In genomic region chr10:129927351-129928120, GRCh38 we compare ENCODE assay signal across 23 cellular contexts. TPM values are rescaled to one million over a fixed set of nuclear protein-coding genes. Genes with fewer than 3 reads are reported as not detected.
"Had no signal": no experiment of that assay in that cellular context is flagged by ENCODE, and none has a peak within 500 bp of the region (broad histone marks: within the 10 kb centered on the region; RNA-seq: fewer than 3 reads in every experiment).

No MANE protein-coding gene starts in this region.

- ATAC-seq: activated T-cell treated with anti-CD3 and anti-CD28 coated beads, Interleukin-2, amount 50 U/mL, for 4 hours; K562; T-cell had no signal

- H3K36me3 ChIP-seq: brain microvascular endothelial cell, cardiac muscle cell had no signal

- DNase-seq: activated B cell treated with CpG ODN at 0.5 μM for 24 hours; activated CD4-positive, alpha-beta T cell treated with anti-CD3 and anti-CD28 coated beads for 1 hour; activated CD4-positive, alpha-beta T cell treated with anti-CD3 and anti-CD28 coated beads, Interleukin-2, amount 10 ng/mL, durations not matched to agents 24 days and 14 days; activated CD4-positive, alpha-beta T cell treated with anti-CD3 and anti-CD28 coated beads, Interleukin-2, amount 50 U/mL, for 48 hours; activated gamma-delta T cell treated with Interleukin-2 at 50 U/mL for 16 hours; activated naive CD4-positive, alpha-beta T cell treated with anti-CD3 and anti-CD28 coated beads, Interleukin-2, amount 10 ng/mL, durations not matched to agents 7 days and 5 days; activated naive CD8-positive, alpha-beta T cell treated with anti-CD3 and anti-CD28 coated beads for 36 hours; activated T-cell treated with anti-CD3 and anti-CD28 coated beads, Interleukin-2, amount 50 U/mL, for 4 hours; brain microvascular endothelial cell; Kasumi-1; NCI-H1048; NCI-H146; NCI-H187 treated with DMSO at 0.1 percent for 48 hours; NCI-H2081 treated with DMSO at 0.1 percent for 48 hours; NCI-H446; NCI-H524; PC-9; T-cell; T-helper 2 cell; T1000 had no signal

- H3K27ac ChIP-seq: brain microvascular endothelial cell, cardiac muscle cell, PC-9, SK-N-MC had no signal

- H3K27me3 ChIP-seq: brain microvascular endothelial cell, cardiac muscle cell had no signal

- H3K4me2 ChIP-seq: PC-9 had no signal

- H3K4me3 ChIP-seq: cardiac muscle cell, K562, PC-9, SK-N-MC had no signal

- H2AFZ ChIP-seq: PC-9 had no signal

RNA-seq across cellular contexts. Expression of gene EBF3, which starts 36.5 kb away (rescaled TPM):
- total RNA-seq: activated B cell treated with CpG ODN at 0.5 μM for 24 hours; activated CD4-positive, alpha-beta T cell treated with anti-CD3 and anti-CD28 coated beads, Interleukin-2, amount 10 ng/mL, durations not matched to agents 24 days and 14 days; activated naive CD8-positive, alpha-beta T cell treated with anti-CD3 and anti-CD28 coated beads for 36 hours; activated T-cell treated with anti-CD3 and anti-CD28 coated beads, Interleukin-2, amount 50 U/mL, for 4 hours; K562; PC-9; T-cell had no signal
- polyA plus RNA-seq: K562 had no signal
